In the genomic region with DNA sequence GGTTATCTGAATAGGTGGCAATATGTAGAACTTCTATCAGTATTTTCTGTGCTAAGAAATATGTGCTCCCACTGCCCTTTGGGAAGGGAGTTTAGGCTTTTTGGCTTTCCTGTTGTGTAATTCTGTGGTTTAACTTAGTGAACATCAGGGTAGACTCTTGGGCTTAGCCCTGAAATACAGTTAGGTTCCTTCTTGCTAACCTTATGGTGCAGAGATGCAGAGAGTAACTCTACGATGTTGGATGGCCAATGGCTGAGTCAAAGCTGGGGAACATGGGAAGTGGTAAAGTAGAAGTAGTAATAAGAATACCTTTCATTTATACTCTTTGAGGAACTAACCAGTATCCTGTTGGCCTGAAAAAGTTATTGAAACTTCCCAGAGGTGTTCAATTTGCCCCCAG, we compare ENCODE assay signal across 10 cellular contexts.
"Had no signal": no experiment of that assay in that cellular context is flagged by ENCODE, and none has a peak within 500 bp of the region (broad histone marks: within the 10 kb centered on the region; RNA-seq: fewer than 3 reads in every experiment).

No MANE protein-coding gene starts in this region.

- ATAC-seq: activated T-cell treated with anti-CD3 and anti-CD28 coated beads, Interleukin-2, amount 50 U/mL, for 4 hours; naive thymus-derived CD4-positive, alpha-beta T cell had no signal

- DNase-seq: activated CD4-positive, alpha-beta memory T cell treated with anti-CD3 and anti-CD28 coated beads for 36 hours; activated gamma-delta T cell; activated naive CD8-positive, alpha-beta T cell treated with anti-CD3 and anti-CD28 coated beads for 36 hours; activated T-cell treated with anti-CD3 and anti-CD28 coated beads, Interleukin-2, amount 50 U/mL, for 4 hours; dermis blood vessel endothelial cell; endodermal cell; erythroblast; naive thymus-derived CD4-positive, alpha-beta T cell; retina had no signal

- H3K4me3 ChIP-seq: skin epidermis had no signal

- H3K27ac ChIP-seq: skin epidermis had no signal
